ENCODE assay signal across 22 cellular contexts in the genomic region with DNA sequence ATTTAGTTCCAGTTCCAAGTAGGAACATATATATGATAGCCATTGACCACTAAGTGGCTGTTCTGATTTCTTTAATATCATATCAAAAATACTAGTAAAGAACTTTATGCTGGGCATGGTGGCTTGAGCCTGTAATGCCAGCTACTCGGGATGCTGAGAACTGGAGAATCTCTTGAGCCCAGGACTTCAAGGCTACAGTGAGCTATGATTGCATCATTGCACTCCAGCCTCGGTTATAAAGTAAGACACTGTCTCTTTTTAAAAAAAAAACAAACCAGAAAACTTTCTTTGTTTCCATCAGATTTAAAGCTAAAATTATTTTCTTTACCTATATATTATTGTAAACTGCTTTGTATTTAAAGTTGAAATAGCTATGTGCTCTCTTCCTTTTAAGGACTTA.
"Had no signal": no experiment of that assay in that cellular context is flagged by ENCODE, and none has a peak within 500 bp of the region (broad histone marks: within the 10 kb centered on the region; RNA-seq: fewer than 3 reads in every experiment).

No MANE protein-coding gene starts in this region.

- H3K4me2 ChIP-seq: KMS-11 had no signal

- H3K9me3 ChIP-seq: breast epithelium had no signal

- ATAC-seq: activated CD8-positive, alpha-beta T cell treated with anti-CD3 and anti-CD28 coated beads, Interleukin-2, amount 10 ng/mL, durations not matched to agents 7 days and 5 days; T-cell; WTC11 had no signal

- H3K36me3 ChIP-seq: breast epithelium had no signal

- H3K4me1 ChIP-seq: breast epithelium had no signal

- H3K9ac ChIP-seq: KMS-11 had no signal

- H3K27me3 ChIP-seq: breast epithelium had no signal

- H3K4me3 ChIP-seq: breast epithelium had no signal

- DNase-seq: activated CD4-positive, alpha-beta T cell treated with anti-CD3 and anti-CD28 coated beads for 48 hours; activated CD4-positive, alpha-beta T cell treated with anti-CD3 and anti-CD28 coated beads, Interleukin-2, amount 50 U/mL, for 4 hours; activated CD4-positive, CD25-positive, alpha-beta regulatory T cell treated with anti-CD3 and anti-CD28 coated beads, Interleukin-2, amount 50 U/mL, for 72 hours; activated CD8-positive, alpha-beta T cell treated with anti-CD3 and anti-CD28 coated beads, Interleukin-2, amount 10 ng/mL, durations not matched to agents 7 days and 5 days; activated effector memory CD4-positive, alpha-beta T cell treated with anti-CD3 and anti-CD28 coated beads, Interleukin-2, amount 50 U/mL, for 16 hours; activated naive CD4-positive, alpha-beta T cell treated with anti-CD3 and anti-CD28 coated beads for 36 hours; activated T-cell treated with anti-CD3 and anti-CD28 coated beads, Interleukin-2, amount 50 U/mL, for 24 hours; aorta; central memory CD4-positive, alpha-beta T cell; NCI-H1092 treated with DMSO at 0.1 percent for 48 hours; NCI-H1417 treated with DMSO at 0.1 percent for 48 hours; NCI-H1694 treated with DMSO at 0.1 percent for 48 hours; NCI-H2029 treated with DMSO at 0.1 percent for 48 hours; NCI-H345; NCI-H510A; NCI-H526 treated with DMSO at 0.1 percent for 48 hours; NCI-H82; SIG-M5; T-cell had no signal

- H3K27ac ChIP-seq: breast epithelium, KMS-11 had no signal
